Comparison of ENCODE assay signal across 34 cellular contexts in genomic region chr16:69870761-69871160, GRCh38.
"Had no signal": no experiment of that assay in that cellular context is flagged by ENCODE, and none has a peak within 500 bp of the region (broad histone marks: within the 10 kb centered on the region; RNA-seq: fewer than 3 reads in every experiment).

No MANE protein-coding gene starts in this region.

- H3K4me3 Mint-ChIP-seq: activated CD4-positive, alpha-beta T cell treated with anti-CD3 and anti-CD28 coated beads for 36 hours; activated naive CD4-positive, alpha-beta T cell treated with anti-CD3 and anti-CD28 coated beads for 36 hours; activated naive CD8-positive, alpha-beta T cell treated with anti-CD3 and anti-CD28 coated beads for 36 hours; activated T-helper 1 cell treated with anti-CD3 and anti-CD28 coated beads, Interleukin-12 subunit alpha, Interleukin-12 subunit beta, Interleukin-2, Interleukin-4 antibody, amounts not matched to agents 30 ng/mL and 10 ng/mL and 1 ng/mL, durations not matched to agents 14 hours and 24 hours and 36 hours; brain; nephron; stimulated activated memory B cell treated with anti-CD40 and anti-IgM and Interleukin-4, amounts not matched to agents 10 μg/mL and 1 μg/mL and 100 μg/mL, for 72 hours; stimulated activated naive CD8-positive, alpha-beta T cell treated with anti-CD3 and anti-CD28 coated beads, Interleukin-15, amount 100 ng/mL, for 72 hours; T-helper 2 cell treated with Interferon-gamma antibody and Interleukin-4, amounts not matched to agents 5 μg/mL and 100 μg/mL, for 36 hours had no signal

- ATAC-seq: activated CD4-positive, alpha-beta T cell treated with anti-CD3 and anti-CD28 coated beads for 36 hours; esophagus mucosa; heart right ventricle; left lobe of liver; lower lobe of right lung; mucosa of descending colon; sciatic nerve; stimulated activated memory B cell treated with anti-CD40 and anti-IgM and Interleukin-4, amounts not matched to agents 10 μg/mL and 1 μg/mL and 100 μg/mL, for 72 hours; stimulated activated naive CD8-positive, alpha-beta T cell treated with anti-CD3 and anti-CD28 coated beads, Interleukin-15, amount 100 ng/mL, for 72 hours had no signal

- H3K27me3 ChIP-seq: adrenal gland, ascending aorta, heart right ventricle, neutrophil, upper lobe of left lung, vagina had no signal

- H3K4me3 ChIP-seq: adrenal gland, ascending aorta, heart right ventricle, lower lobe of right lung, mucosa of descending colon, skin epidermis, upper lobe of left lung, vagina had no signal

- H3K27ac Mint-ChIP-seq: activated CD4-positive, alpha-beta T cell treated with anti-CD3 and anti-CD28 coated beads for 36 hours; activated naive CD4-positive, alpha-beta T cell treated with anti-CD3 and anti-CD28 coated beads for 36 hours; activated naive CD8-positive, alpha-beta T cell treated with anti-CD3 and anti-CD28 coated beads for 36 hours; activated T-helper 1 cell treated with anti-CD3 and anti-CD28 coated beads, Interleukin-12 subunit alpha, Interleukin-12 subunit beta, Interleukin-2, Interleukin-4 antibody, amounts not matched to agents 30 ng/mL and 10 ng/mL and 1 ng/mL, durations not matched to agents 14 hours and 24 hours and 36 hours; brain; nephron; progenitor cell of endocrine pancreas; stimulated activated memory B cell treated with anti-CD40 and anti-IgM and Interleukin-4, amounts not matched to agents 10 μg/mL and 1 μg/mL and 100 μg/mL, for 72 hours; stimulated activated naive CD8-positive, alpha-beta T cell treated with anti-CD3 and anti-CD28 coated beads, Interleukin-15, amount 100 ng/mL, for 72 hours; T-helper 2 cell treated with Interferon-gamma antibody and Interleukin-4, amounts not matched to agents 5 μg/mL and 100 μg/mL, for 36 hours had no signal

- DNase-seq: activated CD4-positive, alpha-beta T cell treated with anti-CD3 and anti-CD28 coated beads for 36 hours; activated CD4-positive, alpha-beta T cell treated with anti-CD3 and anti-CD28 coated beads, Interleukin-2, amount 50 U/mL, for 4 hours; activated CD4-positive, CD25-positive, alpha-beta regulatory T cell; activated effector memory CD4-positive, alpha-beta T cell treated with anti-CD3 and anti-CD28 coated beads, Interleukin-2, amount 50 U/mL, for 16 hours; activated naive CD4-positive, alpha-beta T cell treated with anti-CD3 and anti-CD28 coated beads for 36 hours; activated naive CD8-positive, alpha-beta T cell treated with anti-CD3 and anti-CD28 coated beads for 36 hours; activated T-cell treated with anti-CD3 and anti-CD28 coated beads for 4 hours; adrenal gland; caudate nucleus; cortex of kidney; foreskin melanocyte; heart right ventricle; kidney glomerular epithelial cell; lower lobe of right lung; mucosa of descending colon; retina; stimulated activated CD4-positive, alpha-beta T cell treated with anti-CD3 and anti-CD28 coated beads, Interleukin-4, amount 100 ng/mL, for 24 hours; stimulated activated naive CD8-positive, alpha-beta T cell treated with anti-CD3 and anti-CD28 coated beads, Interleukin-15, amount 100 ng/mL, for 72 hours; substantia nigra; T-helper 1 cell; upper lobe of left lung had no signal

- H3K4me1 Mint-ChIP-seq: activated CD4-positive, alpha-beta T cell treated with anti-CD3 and anti-CD28 coated beads for 36 hours; activated naive CD8-positive, alpha-beta T cell treated with anti-CD3 and anti-CD28 coated beads for 36 hours; brain; nephron; stimulated activated memory B cell treated with anti-CD40 and anti-IgM and Interleukin-4, amounts not matched to agents 10 μg/mL and 1 μg/mL and 100 μg/mL, for 72 hours; stimulated activated naive CD8-positive, alpha-beta T cell treated with anti-CD3 and anti-CD28 coated beads, Interleukin-15, amount 100 ng/mL, for 72 hours had no signal

- H3K4me1 ChIP-seq: adrenal gland, ascending aorta, lower lobe of right lung, vagina had no signal

- H3K9me3 ChIP-seq: adrenal gland, ascending aorta, heart right ventricle, lower lobe of right lung, mucosa of descending colon, neutrophil, upper lobe of left lung, vagina had no signal

- H3K9me3 Mint-ChIP-seq: activated naive CD4-positive, alpha-beta T cell treated with anti-CD3 and anti-CD28 coated beads for 36 hours; activated naive CD8-positive, alpha-beta T cell treated with anti-CD3 and anti-CD28 coated beads for 36 hours; activated T-helper 1 cell treated with anti-CD3 and anti-CD28 coated beads, Interleukin-12 subunit alpha, Interleukin-12 subunit beta, Interleukin-2, Interleukin-4 antibody, amounts not matched to agents 30 ng/mL and 10 ng/mL and 1 ng/mL, durations not matched to agents 14 hours and 24 hours and 36 hours; nephron; stimulated activated naive CD8-positive, alpha-beta T cell treated with anti-CD3 and anti-CD28 coated beads, Interleukin-15, amount 100 ng/mL, for 72 hours; T-helper 2 cell treated with Interferon-gamma antibody and Interleukin-4, amounts not matched to agents 5 μg/mL and 100 μg/mL, for 36 hours had no signal

- H3K27me3 Mint-ChIP-seq: activated CD4-positive, alpha-beta T cell treated with anti-CD3 and anti-CD28 coated beads for 36 hours; activated naive CD8-positive, alpha-beta T cell treated with anti-CD3 and anti-CD28 coated beads for 36 hours; brain; progenitor cell of endocrine pancreas; stimulated activated memory B cell treated with anti-CD40 and anti-IgM and Interleukin-4, amounts not matched to agents 10 μg/mL and 1 μg/mL and 100 μg/mL, for 72 hours; stimulated activated naive CD8-positive, alpha-beta T cell treated with anti-CD3 and anti-CD28 coated beads, Interleukin-15, amount 100 ng/mL, for 72 hours had no signal

- H3K27ac ChIP-seq: adrenal gland, ascending aorta, heart right ventricle, lower lobe of right lung, neutrophil, skin epidermis, upper lobe of left lung, vagina had no signal
